In genomic region chr5:15350614-15351013, GRCh38 we compare ENCODE assay signal across 10 cellular contexts.
"Had no signal": no experiment of that assay in that cellular context is flagged by ENCODE, and none has a peak within 500 bp of the region (broad histone marks: within the 10 kb centered on the region; RNA-seq: fewer than 3 reads in every experiment).

No MANE protein-coding gene starts in this region.

- H3K27ac ChIP-seq: GM23248, HL-60 had no signal

- DNase-seq: GM23248, GOT3, H7, HFFc6, KG1 had no signal

- H3K36me3 ChIP-seq: HAP-1 had no signal

- H3K9me3 ChIP-seq: HAP-1 had no signal

- ATAC-seq: HCT116, HepG2, K562 had no signal

- H3K4me3 ChIP-seq: GM23248, HAP-1, K562 had no signal

- FAIRE-seq: HepG2, K562 had no signal

- H3K9ac ChIP-seq: GM23248 had no signal

- H3K4me1 ChIP-seq: HAP-1 had no signal

- H2AFZ ChIP-seq: GM23248 had no signal
